In genomic region chr5:180209137-180209581, GRCh38 we compare ENCODE assay signal across 8 cellular contexts. TPM values are rescaled to one million over a fixed set of nuclear protein-coding genes. Genes with fewer than 3 reads are reported as not detected.
DNase-seq lines count a peak whose midpoint lies in the region; ATAC-seq and TF ChIP-seq lines count a peak whose summit lies in the region.

RASGEF1C (minus strand) TSS chr5:180209211; CDS start chr5:180138052, 71,159 bp downstream.

- peaks cover 11% of the 10 kb centered on the region for H3K27me3 Mint-ChIP-seq in Caco-2 (ENCODE audit: insufficient read depth, unreplicated experiment)
- H3K27me3 Mint-ChIP-seq in activated CD4-positive, alpha-beta memory T cell treated with anti-CD3 and anti-CD28 coated beads, Interleukin-2, amount 10 ng/mL, durations not matched to agents 7 days and 5 days, result peaks cover 22% of the 10 kb centered on the region
- H3K27me3 Mint-ChIP-seq in effector memory CD8-positive, alpha-beta T cell, result peaks cover 52 to 83% of the 10 kb centered on the region in 2 donors
- H3K27me3 Mint-ChIP-seq in HFFc6 (ENCODE audit: insufficient read depth), result peaks cover 14% of the 10 kb centered on the region; the same call in 1 of the 2 replicates

- H3K79me2 ChIP-seq in mesendoderm (ENCODE audit: control insufficient read depth, insufficient read depth, low read length), result no peaks in the 10 kb centered on the region

- CTCF ChIA-PET in Caco-2 (lab: Charles Lee), result interaction anchor here (0.5 to 2.0 kb wide), 8 partner anchors 23 to 309 kb away, joined by 3 to 9 read pairs (median 4); no protein-coding TSS in a partner anchor
- CTCF ChIA-PET in activated CD4-positive, alpha-beta memory T cell treated with anti-CD3 and anti-CD28 coated beads, Interleukin-2, amount 10 ng/mL, durations not matched to agents 7 days and 5 days (lab: Charles Lee), result interaction anchor here (0.5 to 2.3 kb wide), 13 partner anchors 9 to 665 kb away, joined by 3 to 9 read pairs (median 4); no protein-coding TSS in a partner anchor

- H3K9ac ChIP-seq in mesendoderm (ENCODE audit: low read length), result no peak within 1 kb of the TSS

- H3K27me3 ChIP-seq in Caco-2 (replicated peaks; ENCODE audit: control insufficient read depth, insufficient read depth, low read length) (no peaks in the 10 kb centered on the region), mesendoderm (ENCODE audit: insufficient read depth, low read length, poor library complexity) (no peaks in the 10 kb centered on the region)

- H3K4ac ChIP-seq in mesendoderm (ENCODE audit: low read depth, low read length), result no peak within 1 kb of the TSS

- no CpG with 5 or more reads among the region's 55 CpGs for WGBS in mesendoderm (ENCODE audit: extremely low coverage, insufficient coverage, low lambda C conversion rate)

- intact Hi-C loops in Caco-2 (cut with micrococcal nuclease; ENCODE audit: unreplicated experiment), result loop anchor here (10.0 kb wide), 2 partner anchors 84 to 266 kb away; no protein-coding TSS in a partner anchor

- POLR2A ChIA-PET in Caco-2 (lab: Charles Lee), result no interaction called here
- POLR2A ChIA-PET in activated CD4-positive, alpha-beta memory T cell treated with anti-CD3 and anti-CD28 coated beads, Interleukin-2, amount 10 ng/mL, durations not matched to agents 7 days and 5 days (lab: Charles Lee), result no interaction called here

- H2BK5ac ChIP-seq in mesendoderm (ENCODE audit: low read length), result no peak within 1 kb of the TSS

- H3K4me3 ChIP-seq in Caco-2 (ENCODE audit: low read depth, low read length) (peak within 1 kb of the TSS; percentile 53), mesendoderm (ENCODE audit: low read length) (no peak within 1 kb of the TSS)

- H3K27ac ChIP-seq in mesendoderm (ENCODE audit: low read depth, low read length), result no peak within 1 kb of the TSS

- TF ChIP-seq CTCF in Caco-2 (IDR thresholded peaks at IDR 0.05; ENCODE audit: insufficient read depth in 1 of 2, low read depth in 1 of 2, low read length in 1 of 2, severe bottlenecking in 1 of 2, unreplicated experiment in 1 of 2) (peak in 1 of 2 experiments; percentile 22), HFFc6 (IDR thresholded peaks at IDR 0.05) (no peak)

- H4K5ac ChIP-seq in mesendoderm (ENCODE audit: low read length), result no peak within 1 kb of the TSS

- H3K9me3 ChIP-seq in Caco-2, result no peaks in the 10 kb centered on the region

- no peak within 1 kb of the TSS for H2AK5ac ChIP-seq in mesendoderm (ENCODE audit: low read length)

- DNase-seq in Caco-2 (peak in 1 of 2 experiments; percentile 85), NCI-H1092 treated with DMSO at 0.1 percent for 48 hours (lab: John Stamatoyannopoulos, UW) (peak; percentile 25), mesendoderm (peak; percentile 63), HFFc6 (no peak)
- DNase-seq in activated CD4-positive, alpha-beta memory T cell treated with anti-CD3 and anti-CD28 coated beads, Interleukin-2, amount 10 ng/mL, durations not matched to agents 7 days and 5 days, result peak; percentile 58
- DNase-seq in effector memory CD8-positive, alpha-beta T cell, result peak; percentile 51 to 70 (median 51)
- DNase-seq in stimulated activated CD8-positive, alpha-beta memory T cell treated with anti-CD3 and anti-CD28 coated beads, Interleukin-15, amount 100 ng/mL, for 4 hours (ENCODE audit: low read depth in 2 of 2), result peak; percentile 8 to 33

- H3K79me1 ChIP-seq in mesendoderm (ENCODE audit: low read length), result no peaks in the 10 kb centered on the region

- no peak within 1 kb of the TSS for H4K8ac ChIP-seq in mesendoderm (ENCODE audit: low read depth, low read length)

- H3K9me3 Mint-ChIP-seq in Caco-2 (ENCODE audit: unreplicated experiment) (no peaks in the 10 kb centered on the region), HFFc6 (peaks cover 40% of the 10 kb centered on the region)
- peaks cover 5% of the 10 kb centered on the region for H3K9me3 Mint-ChIP-seq in activated CD4-positive, alpha-beta memory T cell treated with anti-CD3 and anti-CD28 coated beads, Interleukin-2, amount 10 ng/mL, durations not matched to agents 7 days and 5 days
- peaks cover 0 to 5% of the 10 kb centered on the region in 2 donors for H3K9me3 Mint-ChIP-seq in effector memory CD8-positive, alpha-beta T cell

- no TSS peak for BruUV-seq in Caco-2 (replicated peaks; lab: Mats Ljungman, UMichigan)

- peak; percentile 69 for ATAC-seq in GM21576 (IDR thresholded peaks at IDR 0.05; ENCODE audit: unreplicated experiment)
- ATAC-seq in effector memory CD8-positive, alpha-beta T cell (replicated peaks), result peak; percentile 98

- no peaks in the 10 kb centered on the region for H3K36me3 Mint-ChIP-seq in Caco-2 (ENCODE audit: insufficient read depth, unreplicated experiment)
- peaks cover 3% of the 10 kb centered on the region for H3K36me3 Mint-ChIP-seq in activated CD4-positive, alpha-beta memory T cell treated with anti-CD3 and anti-CD28 coated beads, Interleukin-2, amount 10 ng/mL, durations not matched to agents 7 days and 5 days (ENCODE audit: low read depth)
- no peaks in the 10 kb centered on the region for H3K36me3 Mint-ChIP-seq in effector memory CD8-positive, alpha-beta T cell (ENCODE audit: insufficient read depth)
- H3K36me3 Mint-ChIP-seq in HFFc6 (ENCODE audit: low read depth), result no peaks in the 10 kb centered on the region

- no peak within 1 kb of the TSS for H3K18ac ChIP-seq in mesendoderm (ENCODE audit: low read length)

- H3K4me1 Mint-ChIP-seq in Caco-2 (ENCODE audit: low read depth, unreplicated experiment) (peaks cover 6% of the 10 kb centered on the region), HFFc6 (ENCODE audit: low read depth) (no peaks in the 10 kb centered on the region)
- peaks cover 15% of the 10 kb centered on the region for H3K4me1 Mint-ChIP-seq in activated CD4-positive, alpha-beta memory T cell treated with anti-CD3 and anti-CD28 coated beads, Interleukin-2, amount 10 ng/mL, durations not matched to agents 7 days and 5 days
- H3K4me1 Mint-ChIP-seq in effector memory CD8-positive, alpha-beta T cell (ENCODE audit: low read depth in 2 of 2), result peaks cover 9% of the 10 kb centered on the region in 2 donors

- peak within 1 kb of the TSS; percentile 41 for H3K4me2 ChIP-seq in mesendoderm (ENCODE audit: low read length)

- H3K56ac ChIP-seq in mesendoderm (ENCODE audit: low read length), result peak within 1 kb of the TSS; percentile 65

- peaks cover 7% of the 10 kb centered on the region for H3K4me1 ChIP-seq in Caco-2
- no peaks in the 10 kb centered on the region for H3K4me1 ChIP-seq in mesendoderm (ENCODE audit: control insufficient read depth, low read depth, low read length)

- peak within 1 kb of the TSS; percentile 64 for H3K4me3 Mint-ChIP-seq in Caco-2 (ENCODE audit: unreplicated experiment)
- peak within 1 kb of the TSS; percentile 17 for H3K4me3 Mint-ChIP-seq in activated CD4-positive, alpha-beta memory T cell treated with anti-CD3 and anti-CD28 coated beads, Interleukin-2, amount 10 ng/mL, durations not matched to agents 7 days and 5 days
- peak within 1 kb of the TSS; percentile 73 to 74 for H3K4me3 Mint-ChIP-seq in effector memory CD8-positive, alpha-beta T cell
- no peak within 1 kb of the TSS for H3K4me3 Mint-ChIP-seq in HFFc6

- peak within 1 kb of the TSS; percentile 16 for H3K23ac ChIP-seq in mesendoderm (ENCODE audit: low read length)

- H2BK120ac ChIP-seq in mesendoderm (ENCODE audit: low read depth, low read length), result no peak within 1 kb of the TSS

- H3K36me3 ChIP-seq in Caco-2 (ENCODE audit: control insufficient read depth, insufficient read depth, low read length), result no peaks in the 10 kb centered on the region
- H3K36me3 ChIP-seq in mesendoderm (ENCODE audit: control insufficient read depth, insufficient read depth, low read length), result no peaks in the 10 kb centered on the region

- no peak within 1 kb of the TSS for H3K27ac Mint-ChIP-seq in Caco-2 (ENCODE audit: unreplicated experiment)
- H3K27ac Mint-ChIP-seq in activated CD4-positive, alpha-beta memory T cell treated with anti-CD3 and anti-CD28 coated beads, Interleukin-2, amount 10 ng/mL, durations not matched to agents 7 days and 5 days, result no peak within 1 kb of the TSS
- H3K27ac Mint-ChIP-seq in effector memory CD8-positive, alpha-beta T cell, result peak within 1 kb of the TSS in 1 of 2 donors; percentile 4
- no peak within 1 kb of the TSS for H3K27ac Mint-ChIP-seq in HFFc6

- no peak within 1 kb of the TSS for H2BK15ac ChIP-seq in mesendoderm (replicated peaks; ENCODE audit: low read depth)

RNA-seq across cellular contexts. Expression of gene RASGEF1C, which starts in this region (rescaled TPM):
- not detected in 2 replicates for total RNA-seq in Caco-2 (2022)
- total RNA-seq in activated CD4-positive, alpha-beta memory T cell treated with anti-CD3 and anti-CD28 coated beads, Interleukin-2, amount 10 ng/mL, durations not matched to agents 7 days and 5 days, result not detected
- 0.08 TPM for polyA plus RNA-seq in mesendoderm (2013, experiment 1 of 2)
- polyA plus RNA-seq in mesendoderm (2013, experiment 2 of 2), result 0.06 TPM
- not detected for total RNA-seq in HFFc6 (2021; fragmentation: NEBNext Ultra II Directional; extraction: Animal tissue kit (Norgen Biotek cat#: 25700))

Comparison
In these comparisons a context has a peak if more than half of its experiments do, and no peak if none do; other contexts are left out.
1. Peak in DNase-seq in activated CD4-positive, alpha-beta memory T cell treated with anti-CD3 and anti-CD28 coated beads, Interleukin-2, amount 10 ng/mL, durations not matched to agents 7 days and 5 days; RNA of the gene not detected or under 1 TPM.